Comparison of ENCODE assay signal across 8 cellular contexts in genomic region chr20:25389381-25389857, GRCh38. TPM values are rescaled to one million over a fixed set of nuclear protein-coding genes. Genes with fewer than 3 reads are reported as not detected.
A peak's percentile ranks its signal among the peaks of the same experiment; 100 is the strongest.
DNase-seq lines count a peak whose midpoint lies in the region; ATAC-seq, FAIRE-seq and TF ChIP-seq lines count a peak whose summit lies in the region.

No MANE protein-coding gene starts in this region.

- ATAC-seq in psoas muscle (no peak), HG02885 (IDR thresholded peaks at IDR 0.05; ENCODE audit: poor library complexity, unreplicated experiment) (no peak)

- no peaks in the 10 kb centered on the region for H3K9me3 Mint-ChIP-seq in HFFc6

- H3K36me3 ChIP-seq in psoas muscle (ENCODE audit: insufficient read depth in 1 of 2, low read depth in 1 of 2) = no peaks in the 10 kb centered on the region

- H3K4me3 ChIP-seq in psoas muscle = peak overlapping the region; percentile 78

- intact Hi-C loops in psoas muscle (cut with DNase I) = no loop called here

- no peaks in the 10 kb centered on the region; the same call in 1 of the 2 replicates for H3K27me3 Mint-ChIP-seq in HFFc6 (ENCODE audit: insufficient read depth)

- peak overlapping the region; percentile 93 for H3K27ac Mint-ChIP-seq in HFFc6

- TF ChIP-seq CTCF in HFFc6 (IDR thresholded peaks at IDR 0.05) (no peak), VCaP (conservative IDR thresholded peaks at IDR 0.05) (no peak), psoas muscle (IDR thresholded peaks at IDR 0.05) (no peak)

- H3K36me3 Mint-ChIP-seq in HFFc6 (ENCODE audit: low read depth) = peaks cover 16% of the 10 kb centered on the region

- no peak for FAIRE-seq in frontal cortex (lab: Jason Lieb, UNC)

- WGBS in psoas muscle, 3 donors = 26 to 28% (median 27%) methylated on average over 19 of the region's 19 CpGs

- peak overlapping the region; percentile 95 for H3K4me3 Mint-ChIP-seq in HFFc6

- H3K4me1 Mint-ChIP-seq in HFFc6 (ENCODE audit: low read depth) = peaks cover 24% of the 10 kb centered on the region

- DNase-seq in DMS 273 treated with DMSO at 0.1 percent for 48 hours (lab: John Stamatoyannopoulos, UW) (peak; percentile 45), HFFc6 (peak; percentile 40), frontal cortex (ENCODE audit: low spot score in 2 of 2) (peak; percentile 14 to 33), psoas muscle (no peak), NCI-H187 treated with DMSO at 0.1 percent for 48 hours (lab: John Stamatoyannopoulos, UW) (no peak), DMS153 treated with DMSO at 0.1 percent for 48 hours (lab: John Stamatoyannopoulos, UW; ENCODE audit: unreplicated experiment) (no peak)

- no peaks in the 10 kb centered on the region for H3K27me3 ChIP-seq in psoas muscle (ENCODE audit: insufficient read depth in 3 of 3, low read length in 2 of 3)

- peaks cover 3% of the 10 kb centered on the region for H3K4me1 ChIP-seq in psoas muscle

- H3K27ac ChIP-seq in VCaP (peak overlapping the region; percentile 99), psoas muscle (no peak overlapping the region)

- H3K9me3 ChIP-seq in psoas muscle = no peaks in the 10 kb centered on the region

RNA-seq across cellular contexts. Expression of gene ABHD12, which starts 1.2 kb away (rescaled TPM):
- total RNA-seq in HFFc6 (2021; fragmentation: NEBNext Ultra II Directional; extraction: Animal tissue kit (Norgen Biotek cat#: 25700)) = 100 to 1,000 TPM in 2 of 6 experiments, 10 to 100 TPM in 4; 87.0 to 103 (median 98.9) TPM
- total RNA-seq in frontal cortex = 42.8 TPM
- 10 to 100 TPM in 1 of 4 donors, 1 to 10 TPM in 3; 7.9 to 10.9 (median 8.8) TPM for total RNA-seq in psoas muscle
- polyA plus RNA-seq in psoas muscle = 10 to 100 TPM in 2 of 3 donors, 1 to 10 TPM in 1; 7.9 to 15.5 (median 10.5) TPM

RNA-seq across cellular contexts. Expression of gene GINS1, which starts 18.1 kb away (rescaled TPM):
- 10 to 100 TPM in 5 of 6 experiments, 1 to 10 TPM in 1; 7.5 to 13.9 (median 11.7) TPM for total RNA-seq in HFFc6 (2021; fragmentation: NEBNext Ultra II Directional; extraction: Animal tissue kit (Norgen Biotek cat#: 25700))
- total RNA-seq in frontal cortex (9.8 TPM), psoas muscle (under 1 TPM in 3 of 4 donors, not detected in 1; 0.11 to 0.20 (median 0.15) TPM)
- under 1 TPM; 0.07 to 0.67 (median 0.31) TPM for polyA plus RNA-seq in psoas muscle

Comparison
In these comparisons a context has a peak if more than half of its experiments do, and no peak if none do; other contexts are left out.
1. DNase-seq: peak in DMS 273 treated with DMSO at 0.1 percent for 48 hours (single experiment), HFFc6 (single experiment) and frontal cortex (2 of 2); none in psoas muscle (0 of 2), NCI-H187 treated with DMSO at 0.1 percent for 48 hours (single experiment) and DMS153 treated with DMSO at 0.1 percent for 48 hours (single experiment).